ENCODE assay signal across 9 cellular contexts in genomic region chr16:56203052-56203451, GRCh38. TPM values are rescaled to one million over a fixed set of nuclear protein-coding genes. Genes with fewer than 3 reads are reported as not detected.
DNase-seq lines count a peak whose midpoint lies in the region; ATAC-seq and TF ChIP-seq lines count a peak whose summit lies in the region.
"Had no signal": no experiment of that assay in that cellular context is flagged by ENCODE, and none has a peak within 500 bp of the region (broad histone marks: within the 10 kb centered on the region; RNA-seq: fewer than 3 reads in every experiment).

No MANE protein-coding gene starts in this region.

- DNase-seq in NCI-H748 (lab: John Stamatoyannopoulos, UW; ENCODE audit: unreplicated experiment) (peak; percentile 16), NCI-H748 treated with DMSO at 0.1 percent for 48 hours (lab: John Stamatoyannopoulos, UW) (no peak), HEK293T (ENCODE audit: extremely low spot score) (peak; percentile 53), NCI-H460 (ENCODE audit: extremely low read depth, low read depth) (peak; percentile 36), kidney epithelial cell (ENCODE audit: low read depth) (no peak), SHP77 treated with DMSO at 0.1 percent for 48 hours (lab: John Stamatoyannopoulos, UW) (no peak), mesothelial cell of epicardium (ENCODE audit: low spot score in 2 of 2, unreplicated experiment in 2 of 2) (no peak)
- DNase-seq in activated T-cell treated with anti-CD3 and anti-CD28 coated beads, Interleukin-2, amount 50 U/mL, for 4 hours = peak; percentile 31

- no peak overlapping the region for H3K4me3 ChIP-seq in kidney epithelial cell (ENCODE audit: low read depth, low read length)
- H3K4me3 ChIP-seq: adrenal gland had no signal

- H3K27ac Mint-ChIP-seq in mesothelial cell of epicardium = no peak overlapping the region

- H3K9me3 Mint-ChIP-seq in activated T-cell treated with anti-CD3 and anti-CD28 coated beads, Interleukin-2, amount 50 U/mL, for 4 hours = no peaks in the 10 kb centered on the region
- no peaks in the 10 kb centered on the region for H3K9me3 Mint-ChIP-seq in mesothelial cell of epicardium

- POLR2A ChIA-PET in HEK293T (lab: Yijun Ruan, JAX) = no interaction called here

- H3K36me3 ChIP-seq in kidney epithelial cell (ENCODE audit: control insufficient read depth, insufficient read depth, low read length) = no peaks in the 10 kb centered on the region
- H3K36me3 ChIP-seq: adrenal gland had no signal

- CTCF ChIA-PET in HEK293T (lab: Yijun Ruan, JAX) = interaction anchor here (0.6 kb wide), 1 partner anchor 588 kb away, joined by 3 read pairs; no protein-coding TSS in a partner anchor

- H3K27me3 Mint-ChIP-seq in activated T-cell treated with anti-CD3 and anti-CD28 coated beads, Interleukin-2, amount 50 U/mL, for 4 hours (ENCODE audit: low read depth) = peaks cover 3% of the 10 kb centered on the region
- H3K27me3 Mint-ChIP-seq in mesothelial cell of epicardium (ENCODE audit: low read depth) = peaks cover 13% of the 10 kb centered on the region

- H3K4me1 Mint-ChIP-seq in activated T-cell treated with anti-CD3 and anti-CD28 coated beads, Interleukin-2, amount 50 U/mL, for 4 hours (ENCODE audit: low read depth) = no peaks in the 10 kb centered on the region
- no peaks in the 10 kb centered on the region for H3K4me1 Mint-ChIP-seq in mesothelial cell of epicardium

- peaks cover 2% of the 10 kb centered on the region for H3K27me3 ChIP-seq in kidney epithelial cell (ENCODE audit: control insufficient read depth, insufficient read depth, low read length)
- H3K27me3 ChIP-seq: adrenal gland had no signal

- no peaks in the 10 kb centered on the region for H3K36me3 Mint-ChIP-seq in activated T-cell treated with anti-CD3 and anti-CD28 coated beads, Interleukin-2, amount 50 U/mL, for 4 hours (ENCODE audit: insufficient read depth)
- H3K36me3 Mint-ChIP-seq in mesothelial cell of epicardium = no peaks in the 10 kb centered on the region

- peak; percentile 77 to 83 for ATAC-seq in activated T-cell treated with anti-CD3 and anti-CD28 coated beads, Interleukin-2, amount 50 U/mL, for 4 hours

- no peak overlapping the region for H3K4me3 Mint-ChIP-seq in activated T-cell treated with anti-CD3 and anti-CD28 coated beads, Interleukin-2, amount 50 U/mL, for 4 hours
- no peak overlapping the region for H3K4me3 Mint-ChIP-seq in mesothelial cell of epicardium

- peak; percentile 30 for TF ChIP-seq CTCF in kidney epithelial cell (IDR thresholded peaks at IDR 0.05; ENCODE audit: insufficient read depth, low read length, poor library complexity, severe bottlenecking)
- no peak for TF ChIP-seq CTCF in mesothelial cell of epicardium (IDR thresholded peaks at IDR 0.05; ENCODE audit: unreplicated experiment)

TF ChIP-seq in HEK293T, 16 proteins besides CTCF, POLR2A, EP300 and RAD21:
- TF ChIP-seq ZNF384 (IDR thresholded peaks at IDR 0.05) (no peak), NFRKB (IDR thresholded peaks at IDR 0.05) (no peak), BHLHE40 (IDR thresholded peaks at IDR 0.05; ENCODE audit: borderline replicate concordance) (no peak), FOXK2 (IDR thresholded peaks at IDR 0.05) (no peak), ELF4 (IDR thresholded peaks at IDR 0.05) (no peak), SP1 (IDR thresholded peaks at IDR 0.05) (no peak), SUZ12 (IDR thresholded peaks at IDR 0.05) (no peak), LEF1 (IDR thresholded peaks at IDR 0.05; ENCODE audit: borderline replicate concordance) (no peak), PKNOX1 (IDR thresholded peaks at IDR 0.05) (no peak)

RNA-seq across cellular contexts. Expression of gene GNAO1, which starts 11.8 kb away (rescaled TPM):
- 0.10 and 0.17 TPM in 2 replicates for total RNA-seq in NCI-H460 (2014; rRNA removed; shearing (Covaris generic))
- polyA plus RNA-seq in NCI-H460 (2014; cell fraction: nucleus; rRNA removed) = 0.06 TPM in 1 of 2 replicates, not detected in the other
- total RNA-seq in activated T-cell treated with anti-CD3 and anti-CD28 coated beads, Interleukin-2, amount 50 U/mL, for 4 hours = 1 to 10 TPM; 1.3 to 2.5 (median 2.1) TPM
- total RNA-seq in kidney epithelial cell (2.7 and 5.7 TPM in 2 replicates), mesothelial cell of epicardium (2.2 to 3.3 TPM (median 2.8 TPM) in 3 replicates)

Comparison
In these comparisons a context has a peak if more than half of its experiments do, and no peak if none do; other contexts are left out.
1. DNase-seq: peak in NCI-H748 (single experiment), HEK293T (single experiment), NCI-H460 (single experiment) and activated T-cell treated with anti-CD3 and anti-CD28 coated beads, Interleukin-2, amount 50 U/mL, for 4 hours (single experiment); none in NCI-H748 treated with DMSO at 0.1 percent for 48 hours (single experiment), kidney epithelial cell (single experiment), SHP77 treated with DMSO at 0.1 percent for 48 hours (single experiment) and mesothelial cell of epicardium (0 of 2).